Comparison of ENCODE assay signal across 22 cellular contexts in genomic region chr7:141640239-141640840, GRCh38.
DNase-seq lines count a peak whose midpoint lies in the region; ATAC-seq and TF ChIP-seq lines count a peak whose summit lies in the region.
"Had no signal": no experiment of that assay in that cellular context is flagged by ENCODE, and none has a peak within 500 bp of the region (broad histone marks: within the 10 kb centered on the region; RNA-seq: fewer than 3 reads in every experiment).

No MANE protein-coding gene starts in this region.

- CTCF ChIA-PET in IMR-90 (lab: Yijun Ruan, JAX) = interaction anchor here (1.5 kb wide), 1 partner anchor 10 kb away, joined by 4 read pairs; no protein-coding TSS in a partner anchor

- H3K9me3 Mint-ChIP-seq in activated naive CD8-positive, alpha-beta T cell treated with anti-CD3 and anti-CD28 coated beads, Interleukin-2, amount 10 ng/mL, durations not matched to agents 7 days and 5 days = no peaks in the 10 kb centered on the region
- H3K9me3 Mint-ChIP-seq in natural killer cell treated with Interleukin-12 subunit alpha and Interleukin-12 subunit beta and Interleukin-15 and Interleukin-18, amount 100 ng/mL, for 72 hours = no peaks in the 10 kb centered on the region
- H3K9me3 Mint-ChIP-seq: CD8-positive, alpha-beta T cell had no signal

- DNase-seq in ELR (ENCODE audit: low read depth) (peak; percentile 59), IMR-90 (peak; percentile 6), UCSD-AML1 (lab: John Stamatoyannopoulos, UW; ENCODE audit: unreplicated experiment) (no peak), globus pallidus (ENCODE audit: low spot score) (no peak), OCI-M2 (lab: John Stamatoyannopoulos, UW; ENCODE audit: unreplicated experiment) (no peak)
- DNase-seq in activated naive CD8-positive, alpha-beta T cell treated with anti-CD3 and anti-CD28 coated beads, Interleukin-2, amount 10 ng/mL, durations not matched to agents 7 days and 5 days = no peak
- no peak for DNase-seq in natural killer cell treated with Interleukin-12 subunit alpha and Interleukin-12 subunit beta and Interleukin-15 and Interleukin-18, amount 100 ng/mL, for 72 hours (ENCODE audit: low spot score)
- DNase-seq: activated CD4-positive, alpha-beta T cell treated with anti-CD3 and anti-CD28 coated beads for 36 hours; activated CD8-positive, alpha-beta memory T cell treated with anti-CD3 and anti-CD28 coated beads, Interleukin-2, amount 10 ng/mL, durations not matched to agents 7 days and 5 days; activated effector memory CD4-positive, alpha-beta T cell treated with anti-CD3 and anti-CD28 coated beads, Interleukin-2, amount 50 U/mL, for 16 hours; amniotic stem cell; CD8-positive, alpha-beta T cell; cortex of kidney; heart left ventricle; NCI-H187 treated with DMSO at 0.1 percent for 48 hours; NCI-H345; NCI-H774; Right ventricle myocardium superior; stimulated activated naive CD4-positive, alpha-beta T cell; SW 1271; tibial artery had no signal

- no peaks in the 10 kb centered on the region for H3K27me3 Mint-ChIP-seq in activated naive CD8-positive, alpha-beta T cell treated with anti-CD3 and anti-CD28 coated beads, Interleukin-2, amount 10 ng/mL, durations not matched to agents 7 days and 5 days
- H3K27me3 Mint-ChIP-seq in natural killer cell treated with Interleukin-12 subunit alpha and Interleukin-12 subunit beta and Interleukin-15 and Interleukin-18, amount 100 ng/mL, for 72 hours = no peaks in the 10 kb centered on the region
- H3K27me3 Mint-ChIP-seq: activated CD4-positive, alpha-beta T cell treated with anti-CD3 and anti-CD28 coated beads for 36 hours; activated CD8-positive, alpha-beta memory T cell treated with anti-CD3 and anti-CD28 coated beads, Interleukin-2, amount 10 ng/mL, durations not matched to agents 7 days and 5 days had no signal

- peaks cover 12% of the 10 kb centered on the region for H3K4me1 Mint-ChIP-seq in activated naive CD8-positive, alpha-beta T cell treated with anti-CD3 and anti-CD28 coated beads, Interleukin-2, amount 10 ng/mL, durations not matched to agents 7 days and 5 days
- H3K4me1 Mint-ChIP-seq in natural killer cell treated with Interleukin-12 subunit alpha and Interleukin-12 subunit beta and Interleukin-15 and Interleukin-18, amount 100 ng/mL, for 72 hours (ENCODE audit: low read depth in 2 of 2) = peaks cover 4 to 18% of the 10 kb centered on the region in 2 donors
- H3K4me1 Mint-ChIP-seq: activated CD4-positive, alpha-beta T cell treated with anti-CD3 and anti-CD28 coated beads for 36 hours; activated CD8-positive, alpha-beta memory T cell treated with anti-CD3 and anti-CD28 coated beads, Interleukin-2, amount 10 ng/mL, durations not matched to agents 7 days and 5 days had no signal

- H3K4me2 ChIP-seq in IMR-90 (ENCODE audit: low read depth, low read length) = no peak overlapping the region

- H3K4me3 Mint-ChIP-seq in activated naive CD8-positive, alpha-beta T cell treated with anti-CD3 and anti-CD28 coated beads, Interleukin-2, amount 10 ng/mL, durations not matched to agents 7 days and 5 days = no peak overlapping the region
- H3K4me3 Mint-ChIP-seq in natural killer cell treated with Interleukin-12 subunit alpha and Interleukin-12 subunit beta and Interleukin-15 and Interleukin-18, amount 100 ng/mL, for 72 hours = no peak overlapping the region
- H3K4me3 Mint-ChIP-seq: activated CD4-positive, alpha-beta T cell treated with anti-CD3 and anti-CD28 coated beads for 36 hours; activated CD8-positive, alpha-beta memory T cell treated with anti-CD3 and anti-CD28 coated beads, Interleukin-2, amount 10 ng/mL, durations not matched to agents 7 days and 5 days; CD8-positive, alpha-beta T cell had no signal

- H3K23ac ChIP-seq in IMR-90 (ENCODE audit: low read depth, low read length) = no peak overlapping the region

- H3K9me1 ChIP-seq in IMR-90 (ENCODE audit: insufficient read depth, low read length) = no peaks in the 10 kb centered on the region

- in situ Hi-C loops in IMR-90 (cut with MboI; ENCODE audit: low sequenced_read_pairs) = no loop called here

- intact Hi-C loops in IMR-90 (cut with micrococcal nuclease) = no loop called here

- H3K27me3 ChIP-seq in IMR-90 (ENCODE audit: control insufficient read depth, insufficient read depth, low read length) = no peaks in the 10 kb centered on the region
- H3K27me3 ChIP-seq: heart left ventricle, tibial artery had no signal

- no peak overlapping the region for H4K91ac ChIP-seq in IMR-90 (ENCODE audit: insufficient read depth, low read depth, low read length)

- H3K18ac ChIP-seq in IMR-90 (ENCODE audit: low read depth, low read length) = no peak overlapping the region

- no peak for TF ChIP-seq CTCF in IMR-90 (conservative IDR thresholded peaks at IDR 0.05; ENCODE audit: low read depth, low read length)

- H4K5ac ChIP-seq in IMR-90 (ENCODE audit: low read depth, low read length) = no peak overlapping the region

- H3K4me3 ChIP-seq in IMR-90 (ENCODE audit: insufficient read depth, low read depth, low read length) = no peak overlapping the region
- H3K4me3 ChIP-seq: heart left ventricle, prostate gland, tibial artery had no signal

- peaks cover 4% of the 10 kb centered on the region for H3K36me3 Mint-ChIP-seq in activated naive CD8-positive, alpha-beta T cell treated with anti-CD3 and anti-CD28 coated beads, Interleukin-2, amount 10 ng/mL, durations not matched to agents 7 days and 5 days
- peaks cover 40% of the 10 kb centered on the region for H3K36me3 Mint-ChIP-seq in natural killer cell treated with Interleukin-12 subunit alpha and Interleukin-12 subunit beta and Interleukin-15 and Interleukin-18, amount 100 ng/mL, for 72 hours

- no peak overlapping the region for H2BK20ac ChIP-seq in IMR-90 (ENCODE audit: low read depth, low read length)

- POLR2A ChIA-PET in IMR-90 (lab: Charles Lee; ENCODE audit: unreplicated experiment) = no interaction called here
- POLR2A ChIA-PET in activated naive CD8-positive, alpha-beta T cell treated with anti-CD3 and anti-CD28 coated beads, Interleukin-2, amount 10 ng/mL, durations not matched to agents 7 days and 5 days (lab: Charles Lee) = no interaction called here

- no peak overlapping the region for H2BK120ac ChIP-seq in IMR-90 (ENCODE audit: low read depth, low read length)

- no peaks in the 10 kb centered on the region for H3K79me1 ChIP-seq in IMR-90 (ENCODE audit: low read depth in 1 of 2, low read length in 2 of 2)

- peaks cover 3% of the 10 kb centered on the region; the same call in 1 of the 2 replicates for H3K36me3 ChIP-seq in IMR-90 (ENCODE audit: control insufficient read depth, insufficient read depth, low read length)
- H3K36me3 ChIP-seq: prostate gland had no signal

- no peak overlapping the region for H2AFZ ChIP-seq in IMR-90 (replicated peaks; ENCODE audit: low read length, poor library complexity)

- H3K27ac Mint-ChIP-seq in activated naive CD8-positive, alpha-beta T cell treated with anti-CD3 and anti-CD28 coated beads, Interleukin-2, amount 10 ng/mL, durations not matched to agents 7 days and 5 days = peak overlapping the region; percentile 27
- H3K27ac Mint-ChIP-seq in natural killer cell treated with Interleukin-12 subunit alpha and Interleukin-12 subunit beta and Interleukin-15 and Interleukin-18, amount 100 ng/mL, for 72 hours = peak overlapping the region; percentile 0 to 2
- H3K27ac Mint-ChIP-seq: activated CD4-positive, alpha-beta T cell treated with anti-CD3 and anti-CD28 coated beads for 36 hours; activated CD8-positive, alpha-beta memory T cell treated with anti-CD3 and anti-CD28 coated beads, Interleukin-2, amount 10 ng/mL, durations not matched to agents 7 days and 5 days; CD8-positive, alpha-beta T cell had no signal

- H2AK5ac ChIP-seq in IMR-90 (ENCODE audit: low read depth, low read length) = no peak overlapping the region

- no peak for TF ChIP-seq RAD21 in IMR-90 (IDR thresholded peaks at IDR 0.05; ENCODE audit: low read length)

- no peak overlapping the region for H2BK5ac ChIP-seq in IMR-90 (ENCODE audit: low read depth, low read length, poor library complexity, severe bottlenecking)

- H2BK15ac ChIP-seq in IMR-90 (ENCODE audit: low read depth, low read length) = no peak overlapping the region

- no peaks in the 10 kb centered on the region for H3K4me1 ChIP-seq in IMR-90 (ENCODE audit: control insufficient read depth, insufficient read depth, low read length)
- H3K4me1 ChIP-seq: prostate gland, tibial artery had no signal

- H3K4ac ChIP-seq in IMR-90 (ENCODE audit: low read depth, low read length) = no peak overlapping the region

- no peak overlapping the region for H3K27ac ChIP-seq in IMR-90 (ENCODE audit: insufficient read depth, low read length)
- H3K27ac ChIP-seq: heart left ventricle, prostate gland, tibial artery had no signal

- no TSS peak for BruUV-seq in IMR-90 (replicated peaks; lab: Mats Ljungman, UMichigan)

- H4K20me1 ChIP-seq in IMR-90 (ENCODE audit: insufficient read depth, low read length) = no peaks in the 10 kb centered on the region

- H4K8ac ChIP-seq in IMR-90 (ENCODE audit: low read depth in 2 of 2, low read length in 2 of 2) = no peak overlapping the region

- H2AK9ac ChIP-seq in IMR-90 (replicated peaks; ENCODE audit: low read depth, low read length, poor library complexity) = no peak overlapping the region

- no peak for TF ChIP-seq POLR2A in IMR-90 (IDR thresholded peaks at IDR 0.05; ENCODE audit: low read depth, low read length)

- no peak overlapping the region for H3K14ac ChIP-seq in IMR-90 (replicated peaks; ENCODE audit: low read depth, low read length)

- ATAC-seq in IMR-90 (ENCODE audit: low read depth) = no peak
- no peak for ATAC-seq in activated naive CD8-positive, alpha-beta T cell treated with anti-CD3 and anti-CD28 coated beads, Interleukin-2, amount 10 ng/mL, durations not matched to agents 7 days and 5 days (ENCODE audit: low read depth)
- no peak for ATAC-seq in natural killer cell treated with Interleukin-12 subunit alpha and Interleukin-12 subunit beta and Interleukin-15 and Interleukin-18, amount 100 ng/mL, for 72 hours
- ATAC-seq: activated CD4-positive, alpha-beta T cell treated with anti-CD3 and anti-CD28 coated beads for 36 hours; activated CD8-positive, alpha-beta memory T cell treated with anti-CD3 and anti-CD28 coated beads, Interleukin-2, amount 10 ng/mL, durations not matched to agents 7 days and 5 days; CD8-positive, alpha-beta T cell; heart left ventricle had no signal

- no peak overlapping the region for H3K56ac ChIP-seq in IMR-90 (ENCODE audit: extremely low read depth, insufficient read depth, low read length)

- WGBS in IMR-90 (ENCODE audit: extremely low coverage in 2 of 2, insufficient read length in 1 of 2), 2 experiments = no CpG with 5 or more reads among the region's 2 CpGs

- dilution Hi-C loops in IMR-90 (cut with HindIII; ENCODE audit: low sequenced_read_pairs, unreplicated experiment) = no loop called here

- no peaks in the 10 kb centered on the region for H3K9me3 ChIP-seq in IMR-90 (ENCODE audit: control insufficient read depth, insufficient read depth, low read length)
- H3K9me3 ChIP-seq: heart left ventricle, prostate gland, tibial artery had no signal

- no peak overlapping the region for H3K9ac ChIP-seq in IMR-90 (ENCODE audit: low read depth, low read length)

TF ChIP-seq in IMR-90, 13 proteins besides CTCF, POLR2A, EP300 and RAD21 (continues in another document):
- no peak for TF ChIP-seq MAZ (IDR thresholded peaks at IDR 0.05; ENCODE audit: borderline replicate concordance, low read depth, low read length)

Comparison
In these comparisons a context has a peak if more than half of its experiments do, and no peak if none do; other contexts are left out.
1. DNase-seq: peak in ELR (single experiment) and IMR-90 (single experiment); none in activated naive CD8-positive, alpha-beta T cell treated with anti-CD3 and anti-CD28 coated beads, Interleukin-2, amount 10 ng/mL, durations not matched to agents 7 days and 5 days (single experiment), natural killer cell treated with Interleukin-12 subunit alpha and Interleukin-12 subunit beta and Interleukin-15 and Interleukin-18, amount 100 ng/mL, for 72 hours (single experiment), UCSD-AML1 (single experiment), globus pallidus (single experiment) and OCI-M2 (single experiment).